ENCODE assay signal across 1 cellular context in genomic region chr16:58515125-58515870, GRCh38.
TF ChIP-seq lines count a peak whose summit lies in the region.

Gene SETD6, plus strand, starts transcription at chr16:58515517. Its CDS starts 21 bp downstream, at chr16:58515538.

TF ChIP-seq in HepG2, 621 proteins besides CTCF, POLR2A, EP300 and RAD21 (continued from another document and continues in another):
- peak; percentile 60; the same call in 1 of the 2 replicates for TF ChIP-seq FOXP4 (CRISPR knock-in tag; IDR thresholded peaks at IDR 0.05)
- TF ChIP-seq ZNF614 (CRISPR knock-in tag; IDR thresholded peaks at IDR 0.05; ENCODE audit: borderline replicate concordance), result peak; percentile 28; the same call in 1 of the 2 replicates
- TF ChIP-seq SRY (CRISPR knock-in tag; IDR thresholded peaks at IDR 0.05), result peak; percentile 99
- TF ChIP-seq SRF (IDR thresholded peaks at IDR 0.05; ENCODE audit: low read depth, low read length), result no peak
- no peak for TF ChIP-seq NFYB (CRISPR knock-in tag; IDR thresholded peaks at IDR 0.05)
- 0 out of 2 replicates have a peak, but pooled peaks have one; percentile 54 for TF ChIP-seq ZBTB34 (CRISPR knock-in tag; IDR thresholded peaks at IDR 0.05)
- TF ChIP-seq TBX3 (IDR thresholded peaks at IDR 0.05; ENCODE audit: borderline replicate concordance), result no peak
- TF ChIP-seq ATF6 (CRISPR knock-in tag; conservative IDR thresholded peaks at IDR 0.05), result 0 out of 2 replicates have a peak, but pooled peaks have one; percentile 63
- no peak for TF ChIP-seq PRDM4 (CRISPR knock-in tag; IDR thresholded peaks at IDR 0.05; ENCODE audit: borderline replicate concordance)
- TF ChIP-seq ZHX1 (CRISPR knock-in tag; IDR thresholded peaks at IDR 0.05; ENCODE audit: low read depth), result peak; percentile 35; the same call in 1 of the 2 replicates
- TF ChIP-seq ZNF496 (CRISPR knock-in tag; IDR thresholded peaks at IDR 0.05; ENCODE audit: insufficient replicate concordance), result no peak
- TF ChIP-seq SKI (IDR thresholded peaks at IDR 0.05; ENCODE audit: partially characterized antibody), result peak; percentile 37
- peak; percentile 94 for TF ChIP-seq ZNF780A (CRISPR knock-in tag; IDR thresholded peaks at IDR 0.05)
- 0 out of 2 replicates have a peak, but pooled peaks have one; percentile 6 for TF ChIP-seq RARA (CRISPR knock-in tag; IDR thresholded peaks at IDR 0.05)
- TF ChIP-seq SCMH1 (CRISPR knock-in tag; IDR thresholded peaks at IDR 0.05; ENCODE audit: borderline replicate concordance), result no peak
- peak; percentile 87 for TF ChIP-seq KAT8 (CRISPR knock-in tag; IDR thresholded peaks at IDR 0.05)
- TF ChIP-seq SP1 (IDR thresholded peaks at IDR 0.05), result no peak
- TF ChIP-seq SP1 (CRISPR knock-in tag; IDR thresholded peaks at IDR 0.05), result peak; percentile 74
- no peak for TF ChIP-seq PBX2 (CRISPR knock-in tag; IDR thresholded peaks at IDR 0.05)
- peak; percentile 77 for TF ChIP-seq TFE3 (CRISPR knock-in tag; IDR thresholded peaks at IDR 0.05)
- TF ChIP-seq ZNF569 (CRISPR knock-in tag; IDR thresholded peaks at IDR 0.05; ENCODE audit: borderline replicate concordance), result peak; percentile 95; the same call in 1 of the 2 replicates
- TF ChIP-seq NFE2 (CRISPR knock-in tag; IDR thresholded peaks at IDR 0.05), result no peak
- TF ChIP-seq KLF15 (CRISPR knock-in tag; IDR thresholded peaks at IDR 0.05; ENCODE audit: borderline replicate concordance), result peak; percentile 82; the same call in 1 of the 2 replicates
- TF ChIP-seq ZMAT5 (CRISPR knock-in tag; IDR thresholded peaks at IDR 0.05; ENCODE audit: borderline replicate concordance, low read depth), result no peak; the same call in 1 of the 2 replicates
- TF ChIP-seq TP53 (CRISPR knock-in tag; conservative IDR thresholded peaks at IDR 0.05), result 0 out of 2 replicates have a peak, but pooled peaks have one; percentile 91
- 0 out of 2 replicates have a peak, but pooled peaks have one; percentile 83 for TF ChIP-seq KLF13 (CRISPR knock-in tag; IDR thresholded peaks at IDR 0.05)
- TF ChIP-seq RXRA (CRISPR knock-in tag; IDR thresholded peaks at IDR 0.05), result peak; percentile 87
- peak; percentile 83; the same call in 1 of the 2 replicates for TF ChIP-seq NR1H2 (CRISPR knock-in tag; IDR thresholded peaks at IDR 0.05; ENCODE audit: borderline replicate concordance, low read depth)
- TF ChIP-seq FOXC1 (CRISPR knock-in tag; IDR thresholded peaks at IDR 0.05; ENCODE audit: borderline replicate concordance), result peak; percentile 93
- TF ChIP-seq SOX5 (CRISPR knock-in tag; IDR thresholded peaks at IDR 0.05; ENCODE audit: borderline replicate concordance), result peak; percentile 57; the same call in 1 of the 2 replicates
- peak; percentile 75; the same call in 1 of the 2 replicates for TF ChIP-seq LBX2 (CRISPR knock-in tag; IDR thresholded peaks at IDR 0.05; ENCODE audit: borderline replicate concordance)
- peak; percentile 91 for TF ChIP-seq ZNF138 (CRISPR knock-in tag; IDR thresholded peaks at IDR 0.05; ENCODE audit: low read depth)
- TF ChIP-seq LRRFIP1 (CRISPR knock-in tag; conservative IDR thresholded peaks at IDR 0.05), result no peak
- TF ChIP-seq RELA (CRISPR knock-in tag; IDR thresholded peaks at IDR 0.05), result no peak
- TF ChIP-seq PTBP1 (IDR thresholded peaks at IDR 0.05; ENCODE audit: low read depth, low read length, poor library complexity, severe bottlenecking), result no peak
- peak; percentile 84 for TF ChIP-seq ZBTB2 (CRISPR knock-in tag; IDR thresholded peaks at IDR 0.05; ENCODE audit: low read depth)
- TF ChIP-seq CENPBD1 (CRISPR knock-in tag; IDR thresholded peaks at IDR 0.05; ENCODE audit: borderline replicate concordance, low read depth), result no peak; the same call in 1 of the 2 replicates
- no peak; the same call in 1 of the 2 replicates for TF ChIP-seq MTF2 (CRISPR knock-in tag; IDR thresholded peaks at IDR 0.05; ENCODE audit: borderline replicate concordance)
- peak; percentile 43; the same call in 1 of the 2 replicates for TF ChIP-seq HCFC1 (IDR thresholded peaks at IDR 0.05; ENCODE audit: low read depth, low read length)
- peak; percentile 96 for TF ChIP-seq ZNF44 (CRISPR knock-in tag; IDR thresholded peaks at IDR 0.05)
- TF ChIP-seq HNRNPH1 (optimal IDR thresholded peaks at IDR 0.05; ENCODE audit: low read depth, low read length), result no peak
- peak; percentile 96 for TF ChIP-seq ZNF564 (CRISPR knock-in tag; IDR thresholded peaks at IDR 0.05)
